15 cellular contexts compared by ENCODE assay signal in the genomic region with DNA sequence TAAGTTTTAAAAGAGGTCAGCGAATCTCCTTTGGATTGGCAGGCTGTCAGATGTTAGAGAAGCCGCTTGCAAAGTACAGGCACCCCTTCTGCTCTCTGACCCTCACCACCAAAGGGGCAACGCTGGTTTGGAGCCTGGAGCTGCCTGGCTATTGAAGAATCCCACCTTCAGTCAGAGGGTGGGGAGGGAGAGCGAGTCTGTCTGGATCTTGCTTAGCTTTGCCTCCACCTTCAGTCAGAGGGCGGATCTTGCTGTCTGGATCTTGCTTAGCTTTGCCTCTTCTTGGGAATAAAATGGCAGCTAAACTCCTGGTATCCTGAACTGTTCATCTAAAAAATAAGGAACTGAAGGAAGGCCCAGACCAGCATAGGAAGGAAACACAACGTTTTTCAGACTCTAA. TPM values are rescaled to one million over a fixed set of nuclear protein-coding genes. Genes with fewer than 3 reads are reported as not detected.
DNase-seq lines count a peak whose midpoint lies in the region; ATAC-seq and TF ChIP-seq lines count a peak whose summit lies in the region.
"Had no signal": no experiment of that assay in that cellular context is flagged by ENCODE, and none has a peak within 500 bp of the region (broad histone marks: within the 10 kb centered on the region; RNA-seq: fewer than 3 reads in every experiment).

No MANE protein-coding gene starts in this region.

- H3K27ac ChIP-seq in cardiac muscle cell: peak overlapping the region; percentile 9
- H3K27ac ChIP-seq in right cardiac atrium (ENCODE audit: low read length): no peak overlapping the region
- no peak overlapping the region for H3K27ac ChIP-seq in WERI-Rb-1
- H3K27ac ChIP-seq: BLaER1 had no signal

- peaks cover 0 to 8% (median 3%) of the 10 kb centered on the region in 7 donors for H3K9me3 Mint-ChIP-seq in CD14-positive monocyte
- H3K9me3 Mint-ChIP-seq: IgD-negative memory B cell had no signal

- no peak for ATAC-seq in right cardiac atrium
- ATAC-seq in GM19395 (IDR thresholded peaks at IDR 0.05; ENCODE audit: unreplicated experiment): no peak

- intact Hi-C loops in right cardiac atrium (cut with DNase I): no loop called here
- intact Hi-C loops in CD14-positive monocyte (cut with micrococcal nuclease): no loop called here

- peaks cover 5% of the 10 kb centered on the region for H3K4me1 ChIP-seq in cardiac muscle cell (ENCODE audit: low read depth)
- no peaks in the 10 kb centered on the region for H3K4me1 ChIP-seq in right cardiac atrium (ENCODE audit: control insufficient read depth, insufficient read depth, low read length)
- H3K4me1 ChIP-seq: BLaER1 had no signal

- H3K4me3 ChIP-seq in cardiac muscle cell: no peak overlapping the region
- H3K4me3 ChIP-seq in right cardiac atrium (ENCODE audit: low read length): no peak overlapping the region
- no peak overlapping the region for H3K4me3 ChIP-seq in WERI-Rb-1 (ENCODE audit: low read depth, low read length)
- H3K4me3 ChIP-seq: BLaER1 had no signal

- no peaks in the 10 kb centered on the region for H3K36me3 Mint-ChIP-seq in CD14-positive monocyte

- WGBS in right cardiac atrium: 52% methylated on average over 6 of the region's 6 CpGs

- H3K27me3 Mint-ChIP-seq in CD14-positive monocyte (ENCODE audit: low read depth in 3 of 3): peaks cover 32 to 48% (median 37%) of the 10 kb centered on the region in 3 donors

- no peak overlapping the region for H3K27ac Mint-ChIP-seq in CD14-positive monocyte
- H3K27ac Mint-ChIP-seq: IgD-negative memory B cell had no signal

- peaks cover 9% of the 10 kb centered on the region for H3K27me3 ChIP-seq in cardiac muscle cell
- no peaks in the 10 kb centered on the region for H3K27me3 ChIP-seq in right cardiac atrium (ENCODE audit: control insufficient read depth, insufficient read depth)
- no peaks in the 10 kb centered on the region for H3K27me3 ChIP-seq in WERI-Rb-1 (ENCODE audit: insufficient read depth, low read depth, severe bottlenecking)
- H3K27me3 ChIP-seq: BLaER1 had no signal

- DNase-seq in cardiac muscle cell (ENCODE audit: low read depth in 1 of 2, low spot score in 1 of 2) (peak in 1 of 2 donors; percentile 28), right cardiac atrium (no peak), WERI-Rb-1 (no peak), iPS-NIHi11 (ENCODE audit: low spot score) (peak; percentile 47), NCI-H1105 treated with DMSO at 0.1 percent for 48 hours (lab: John Stamatoyannopoulos, UW) (no peak), CD14-positive monocyte (ENCODE audit: low spot score) (no peak)
- no peak for DNase-seq in activated T-cell treated with anti-CD3 and anti-CD28 coated beads, Interleukin-2, amount 50 U/mL, for 48 hours
- DNase-seq: GF-D8, NCI-H2171 treated with DMSO at 0.1 percent for 48 hours, NCI-H524, SHP77 treated with DMSO at 0.1 percent for 48 hours had no signal

- H3K4me1 Mint-ChIP-seq in CD14-positive monocyte: no peaks in the 10 kb centered on the region

- no peak for TF ChIP-seq CTCF in cardiac muscle cell (IDR thresholded peaks at IDR 0.05; ENCODE audit: low read depth, low read length)
- 0 out of 2 replicates have a peak, but pooled peaks have one; percentile 10 for TF ChIP-seq CTCF in WERI-Rb-1 (IDR thresholded peaks at IDR 0.05; ENCODE audit: low read depth, low read length)
- TF ChIP-seq CTCF in CD14-positive monocyte (IDR thresholded peaks at IDR 0.05): no peak

- no peaks in the 10 kb centered on the region for H3K36me3 ChIP-seq in cardiac muscle cell
- no peaks in the 10 kb centered on the region for H3K36me3 ChIP-seq in WERI-Rb-1
- H3K36me3 ChIP-seq: BLaER1 had no signal

- peak overlapping the region in 1 of 2 donors; percentile 13 for H3K4me3 Mint-ChIP-seq in CD14-positive monocyte
- H3K4me3 Mint-ChIP-seq: IgD-negative memory B cell had no signal

- no peaks in the 10 kb centered on the region for H3K9me3 ChIP-seq in cardiac muscle cell (ENCODE audit: low read depth)
- H3K9me3 ChIP-seq in right cardiac atrium (ENCODE audit: control insufficient read depth, low read length): no peaks in the 10 kb centered on the region
- no peaks in the 10 kb centered on the region for H3K9me3 ChIP-seq in WERI-Rb-1 (ENCODE audit: severe bottlenecking)
- H3K9me3 ChIP-seq: BLaER1 had no signal

RNA-seq across cellular contexts. Expression of a gene that starts 7.3 kb away (rescaled TPM):
- total RNA-seq in cardiac muscle cell (0.42 and 3.1 TPM in 2 replicates), right cardiac atrium (1 to 10 TPM; 1.4 to 3.7 (median 2.8) TPM)
- polyA plus RNA-seq in cardiac muscle cell (1.8 TPM in 1 of 2 replicates, not detected in the other), right cardiac atrium (1.3 TPM), CD14-positive monocyte (not detected)
- total RNA-seq: HT-29 had no signal
- polyA plus RNA-seq: IgD-negative memory B cell had no signal

RNA-seq across cellular contexts. Expression of a gene that starts 38.4 kb away (rescaled TPM):
- total RNA-seq in cardiac muscle cell (28.0 and 32.2 TPM in 2 replicates), right cardiac atrium (10 to 100 TPM; 45.5 to 56.9 (median 52.2) TPM)
- polyA plus RNA-seq in cardiac muscle cell (50.6 and 65.5 TPM in 2 replicates), right cardiac atrium (34.3 TPM), CD14-positive monocyte (10 to 100 TPM; 13.8 to 23.5 TPM)
